17 cellular contexts compared by ENCODE assay signal in genomic region chr4:130486841-130487240, GRCh38.
A peak's percentile ranks its signal among the peaks of the same experiment; 100 is the strongest.
DNase-seq lines count a peak whose midpoint lies in the region; TF ChIP-seq lines count a peak whose summit lies in the region.
"Had no signal": no experiment of that assay in that cellular context is flagged by ENCODE, and none has a peak within 500 bp of the region (broad histone marks: within the 10 kb centered on the region; RNA-seq: fewer than 3 reads in every experiment).

No MANE protein-coding gene starts in this region.

- H3K4me3 Mint-ChIP-seq in CD14-positive monocyte, result no peak overlapping the region
- no peak overlapping the region for H3K4me3 Mint-ChIP-seq in activated T-helper 1 cell treated with anti-CD3 and anti-CD28 coated beads, Interleukin-12 subunit alpha, Interleukin-12 subunit beta, Interleukin-2, Interleukin-4 antibody, amounts not matched to agents 30 ng/mL and 10 ng/mL and 1 ng/mL, durations not matched to agents 14 hours and 24 hours and 36 hours
- H3K4me3 Mint-ChIP-seq: B cell; CD4-positive, CD25-positive, alpha-beta regulatory T cell; CD8-positive, alpha-beta memory T cell; GM23338; HFFc6 had no signal

- peaks cover 7% of the 10 kb centered on the region for H3K9me3 ChIP-seq in WERI-Rb-1 (ENCODE audit: severe bottlenecking)

- H3K36me3 ChIP-seq in WERI-Rb-1, result no peaks in the 10 kb centered on the region
- H3K36me3 ChIP-seq: BLaER1 treated with 17β-estradiol and CSF1 and Interleukin-3, amounts not matched to agents 10 nM and 100 nM had no signal

- H3K27ac Mint-ChIP-seq in CD14-positive monocyte, result no peak overlapping the region
- no peak overlapping the region for H3K27ac Mint-ChIP-seq in activated T-helper 1 cell treated with anti-CD3 and anti-CD28 coated beads, Interleukin-12 subunit alpha, Interleukin-12 subunit beta, Interleukin-2, Interleukin-4 antibody, amounts not matched to agents 30 ng/mL and 10 ng/mL and 1 ng/mL, durations not matched to agents 14 hours and 24 hours and 36 hours
- H3K27ac Mint-ChIP-seq: B cell; CD4-positive, CD25-positive, alpha-beta regulatory T cell; CD8-positive, alpha-beta memory T cell; GM23338; HFFc6 had no signal

- no peak overlapping the region for H3K27ac ChIP-seq in WERI-Rb-1
- H3K27ac ChIP-seq: BLaER1 treated with 17β-estradiol and CSF1 and Interleukin-3, amounts not matched to agents 10 nM and 100 nM had no signal

- DNase-seq in DMS53 treated with DMSO at 0.1 percent for 48 hours (lab: John Stamatoyannopoulos, UW; ENCODE audit: unreplicated experiment) (peak; percentile 6), NCI-H69 (lab: John Stamatoyannopoulos, UW) (peak; percentile 27), amniotic epithelial cell (ENCODE audit: low read depth) (peak; percentile 1), fibroblast of gingiva (ENCODE audit: low read depth) (peak; percentile 5), CD14-positive monocyte (ENCODE audit: low spot score) (no peak), WERI-Rb-1 (no peak)
- no peak for DNase-seq in activated T-helper 1 cell treated with anti-CD3 and anti-CD28 coated beads, Interleukin-12 subunit alpha, Interleukin-12 subunit beta, Interleukin-2, Interleukin-4 antibody, amounts not matched to agents 30 ng/mL and 10 ng/mL and 1 ng/mL, durations not matched to agents 14 hours and 24 hours and 36 hours (ENCODE audit: low spot score)
- DNase-seq: CD4-positive, CD25-positive, alpha-beta regulatory T cell; CD8-positive, alpha-beta memory T cell; COR-L47; DMS 273 treated with DMSO at 0.1 percent for 48 hours; DMS79; GDM1 had no signal

- H3K4me3 ChIP-seq in WERI-Rb-1 (ENCODE audit: low read depth, low read length), result no peak overlapping the region
- H3K4me3 ChIP-seq: BLaER1 treated with 17β-estradiol and CSF1 and Interleukin-3, amounts not matched to agents 10 nM and 100 nM; GM23338 had no signal

- H3K4me1 Mint-ChIP-seq in CD14-positive monocyte, result no peaks in the 10 kb centered on the region
- no peaks in the 10 kb centered on the region for H3K4me1 Mint-ChIP-seq in activated T-helper 1 cell treated with anti-CD3 and anti-CD28 coated beads, Interleukin-12 subunit alpha, Interleukin-12 subunit beta, Interleukin-2, Interleukin-4 antibody, amounts not matched to agents 30 ng/mL and 10 ng/mL and 1 ng/mL, durations not matched to agents 14 hours and 24 hours and 36 hours (ENCODE audit: low read depth)
- H3K4me1 Mint-ChIP-seq: B cell; CD4-positive, CD25-positive, alpha-beta regulatory T cell; CD8-positive, alpha-beta memory T cell; GM23338 had no signal

- intact Hi-C loops in CD14-positive monocyte (cut with micrococcal nuclease), result no loop called here
- intact Hi-C loops in activated T-helper 1 cell treated with anti-CD3 and anti-CD28 coated beads, Interleukin-12 subunit alpha, Interleukin-12 subunit beta, Interleukin-2, Interleukin-4 antibody, amounts not matched to agents 30 ng/mL and 10 ng/mL and 1 ng/mL, durations not matched to agents 14 hours and 24 hours and 36 hours (cut with micrococcal nuclease), result no loop called here

- no peaks in the 10 kb centered on the region for H3K27me3 ChIP-seq in WERI-Rb-1 (ENCODE audit: insufficient read depth, low read depth, severe bottlenecking)
- H3K27me3 ChIP-seq: BLaER1 treated with 17β-estradiol and CSF1 and Interleukin-3, amounts not matched to agents 10 nM and 100 nM had no signal

- no peaks in the 10 kb centered on the region for H3K36me3 Mint-ChIP-seq in CD14-positive monocyte
- no peaks in the 10 kb centered on the region for H3K36me3 Mint-ChIP-seq in activated T-helper 1 cell treated with anti-CD3 and anti-CD28 coated beads, Interleukin-12 subunit alpha, Interleukin-12 subunit beta, Interleukin-2, Interleukin-4 antibody, amounts not matched to agents 30 ng/mL and 10 ng/mL and 1 ng/mL, durations not matched to agents 14 hours and 24 hours and 36 hours (ENCODE audit: low read depth)
- H3K36me3 Mint-ChIP-seq: CD4-positive, CD25-positive, alpha-beta regulatory T cell; CD8-positive, alpha-beta memory T cell had no signal

- H3K9me3 Mint-ChIP-seq in CD14-positive monocyte, result peaks cover 0 to 7% (median 0%) of the 10 kb centered on the region in 7 donors
- peaks cover 7% of the 10 kb centered on the region for H3K9me3 Mint-ChIP-seq in activated T-helper 1 cell treated with anti-CD3 and anti-CD28 coated beads, Interleukin-12 subunit alpha, Interleukin-12 subunit beta, Interleukin-2, Interleukin-4 antibody, amounts not matched to agents 30 ng/mL and 10 ng/mL and 1 ng/mL, durations not matched to agents 14 hours and 24 hours and 36 hours

- TF ChIP-seq CTCF in CD14-positive monocyte (IDR thresholded peaks at IDR 0.05), result no peak
- no peak for TF ChIP-seq CTCF in WERI-Rb-1 (IDR thresholded peaks at IDR 0.05; ENCODE audit: low read depth, low read length)

- H3K27me3 Mint-ChIP-seq in CD14-positive monocyte (ENCODE audit: low read depth in 3 of 3), result no peaks in the 10 kb centered on the region
- H3K27me3 Mint-ChIP-seq in activated T-helper 1 cell treated with anti-CD3 and anti-CD28 coated beads, Interleukin-12 subunit alpha, Interleukin-12 subunit beta, Interleukin-2, Interleukin-4 antibody, amounts not matched to agents 30 ng/mL and 10 ng/mL and 1 ng/mL, durations not matched to agents 14 hours and 24 hours and 36 hours (ENCODE audit: insufficient read depth), result no peaks in the 10 kb centered on the region
- H3K27me3 Mint-ChIP-seq: B cell; CD4-positive, CD25-positive, alpha-beta regulatory T cell; CD8-positive, alpha-beta memory T cell had no signal

Comparison
In these comparisons a context has a peak if more than half of its experiments do, and no peak if none do; other contexts are left out.
1. DNase-seq: peak in DMS53 treated with DMSO at 0.1 percent for 48 hours (single experiment), NCI-H69 (single experiment), amniotic epithelial cell (single experiment) and fibroblast of gingiva (single experiment); none in CD14-positive monocyte (single experiment), WERI-Rb-1 (single experiment) and activated T-helper 1 cell treated with anti-CD3 and anti-CD28 coated beads, Interleukin-12 subunit alpha, Interleukin-12 subunit beta, Interleukin-2, Interleukin-4 antibody, amounts not matched to agents 30 ng/mL and 10 ng/mL and 1 ng/mL, durations not matched to agents 14 hours and 24 hours and 36 hours (single experiment).